17 cellular contexts compared by ENCODE assay signal in the genomic region with DNA sequence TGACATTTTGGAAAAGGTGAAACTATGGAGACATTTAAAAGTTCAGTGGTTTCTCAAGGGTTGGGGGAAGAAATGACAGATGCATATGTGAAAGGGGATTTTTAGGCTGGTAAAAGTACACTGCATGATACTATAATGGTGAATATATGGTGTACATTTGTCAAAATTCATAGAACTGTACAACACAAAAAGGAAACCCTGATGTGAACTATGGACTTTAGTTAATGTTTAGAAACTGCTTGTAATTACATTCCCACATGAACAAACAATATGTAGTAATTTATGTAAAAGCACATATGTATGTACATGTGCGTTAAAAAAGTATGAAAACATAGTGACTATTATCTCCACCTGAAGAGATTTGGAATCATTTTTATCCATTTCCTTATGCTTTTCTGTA.
DNase-seq lines count a peak whose midpoint lies in the region; ATAC-seq, FAIRE-seq and TF ChIP-seq lines count a peak whose summit lies in the region.
"Had no signal": no experiment of that assay in that cellular context is flagged by ENCODE, and none has a peak within 500 bp of the region (broad histone marks: within the 10 kb centered on the region; RNA-seq: fewer than 3 reads in every experiment).

No MANE protein-coding gene starts in this region.

- H3K4me3 ChIP-seq in SK-N-MC (no peak overlapping the region), HepG2 (replicated peaks in 1 of 3; ENCODE audit: insufficient read depth in 1 of 3, low read depth in 2 of 3, low read length in 3 of 3) (no peak overlapping the region)
- H3K4me3 ChIP-seq: HAP-1 had no signal

- CTCF ChIA-PET in HepG2 (lab: Yijun Ruan, JAX; ENCODE audit: low intra/inter-chr PET ratio, low total read pairs), result no interaction called here

- H3K9ac ChIP-seq in SK-N-MC (ENCODE audit: insufficient read length), result no peak overlapping the region
- H3K9ac ChIP-seq in HepG2 (ENCODE audit: insufficient read depth, low read depth, low read length), result no peak overlapping the region

- no peaks in the 10 kb centered on the region for H3K27me3 ChIP-seq in foreskin keratinocyte
- H3K27me3 ChIP-seq in HepG2 (ENCODE audit: control insufficient read depth in 1 of 2, insufficient read depth in 2 of 2, low read length in 2 of 2), result no peaks in the 10 kb centered on the region

- no peaks in the 10 kb centered on the region for H3K79me2 ChIP-seq in HepG2 (ENCODE audit: insufficient read depth, low read length)

- peak overlapping the region; percentile 41 for H3K4me2 ChIP-seq in HepG2 (ENCODE audit: low read depth, low read length)

- ATAC-seq in foreskin keratinocyte (no peak), HepG2 (peak; percentile 72), HG03095 (IDR thresholded peaks at IDR 0.05; ENCODE audit: unreplicated experiment) (no peak)

- DNase-seq in SK-N-MC (ENCODE audit: low read depth, low spot score) (no peak), foreskin keratinocyte (no peak), HepG2 (ENCODE audit: low spot score) (peak; percentile 6), cerebellar cortex (ENCODE audit: low spot score) (no peak), COLO829 (ENCODE audit: low spot score) (no peak)
- no peak for DNase-seq in stimulated activated CD4-positive, alpha-beta T cell treated with anti-CD3 and anti-CD28 coated beads, Interleukin-15, amount 100 ng/mL, for 24 hours
- DNase-seq: C1 segment of cervical spinal cord; CD4-positive, alpha-beta T cell; DND-41; GDM1 had no signal

- no peak for TF ChIP-seq CTCF in foreskin keratinocyte (conservative IDR thresholded peaks at IDR 0.05)
- no peak for TF ChIP-seq CTCF in HepG2 (CRISPR knock-in tag; IDR thresholded peaks at IDR 0.05)

- H4K20me1 ChIP-seq in HepG2 (ENCODE audit: insufficient read depth, low read length), result no peaks in the 10 kb centered on the region

- 0% methylated on average over 1 of the region's 1 CpG for WGBS in HepG2 (ENCODE audit: low lambda C conversion rate)

- peak overlapping the region; percentile 11; the same call in 1 of the 2 replicates for H3K27ac ChIP-seq in SK-N-MC
- peak overlapping the region; percentile 29 for H3K27ac ChIP-seq in foreskin keratinocyte
- no peak overlapping the region for H3K27ac ChIP-seq in HepG2 (ENCODE audit: extremely low read length, insufficient read depth, low read length)

- FAIRE-seq in HepG2 (lab: Jason Lieb, UNC), result no peak
- FAIRE-seq: A204.1, D721Med, GM19239, H1, HTR-8/SVneo had no signal

- H2AFZ ChIP-seq in HepG2 (ENCODE audit: low read length), result peak overlapping the region; percentile 16

- no peak for TF ChIP-seq POLR2A in HepG2 (IDR thresholded peaks at IDR 0.05; ENCODE audit: insufficient read depth in 1 of 2, low read depth in 2 of 2, low read length in 2 of 2)

- H3K36me3 ChIP-seq in SK-N-MC (ENCODE audit: insufficient read depth, low read length) (peaks cover 18% of the 10 kb centered on the region; the same call in 1 of the 2 replicates), HepG2 (replicated peaks in 1 of 2; ENCODE audit: control insufficient read depth in 1 of 2, insufficient read depth in 2 of 2, low read length in 2 of 2) (no peaks in the 10 kb centered on the region)
- H3K36me3 ChIP-seq: HAP-1 had no signal

- no peak for TF ChIP-seq RAD21 in HepG2 (CRISPR knock-in tag; IDR thresholded peaks at IDR 0.05)

- H3K9me3 ChIP-seq in SK-N-MC (ENCODE audit: low read depth, low read length) (peaks cover 3% of the 10 kb centered on the region; the same call in 1 of the 2 replicates), HepG2 (ENCODE audit: low read length) (peaks cover 5% of the 10 kb centered on the region)
- H3K9me3 ChIP-seq: HAP-1 had no signal

- H3K4me1 ChIP-seq in foreskin keratinocyte (peaks cover 6% of the 10 kb centered on the region), HepG2 (ENCODE audit: insufficient read depth, low read length) (peaks cover 12% of the 10 kb centered on the region)
- H3K4me1 ChIP-seq: HAP-1 had no signal

- intact Hi-C loops in HepG2 (cut with micrococcal nuclease; ENCODE audit: unreplicated experiment), result loop anchor here (10.0 kb wide), 1 partner anchor 907 kb away; a partner anchor contains a TSS

- TF ChIP-seq EP300 in HepG2 (IDR thresholded peaks at IDR 0.05; ENCODE audit: low read depth in 2 of 2, low read length in 2 of 2), result no peak
- TF ChIP-seq EP300 in HepG2 (CRISPR knock-in tag; IDR thresholded peaks at IDR 0.05; ENCODE audit: borderline replicate concordance), result no peak

- in situ Hi-C loops in HepG2 (cut with HindIII; ENCODE audit: extremely low pct_ligation_motif_present, low pct_unique_long_range_greater_than_20kb), result no loop called here

- no TSS peak for BruUV-seq in HepG2 (replicated peaks; lab: Mats Ljungman, UMichigan)

- POLR2A ChIA-PET in HepG2 (lab: Yijun Ruan, JAX), result interaction anchor here (0.9 to 1.4 kb wide), 2 partner anchors 907 to 912 kb away, joined by 4 read pairs; a partner anchor contains a TSS

TF ChIP-seq in HepG2, 621 proteins besides CTCF, POLR2A, EP300 and RAD21 (continues in another document):
- TF ChIP-seq TARDBP (CRISPR knock-in tag; IDR thresholded peaks at IDR 0.05) (no peak), HNF4A (CRISPR knock-in tag; IDR thresholded peaks at IDR 0.05) (peak; percentile 34; the same call in 1 of the 2 replicates), GATAD2A (CRISPR knock-in tag; IDR thresholded peaks at IDR 0.05) (0 out of 2 replicates have a peak, but pooled peaks have one; percentile 17), ZNF180 (CRISPR knock-in tag; IDR thresholded peaks at IDR 0.05; ENCODE audit: borderline replicate concordance, low read depth) (no peak), FOXA3 (CRISPR knock-in tag; IDR thresholded peaks at IDR 0.05) (0 out of 2 replicates have a peak, but pooled peaks have one; percentile 32)
- TF ChIP-seq, protein P1, sequence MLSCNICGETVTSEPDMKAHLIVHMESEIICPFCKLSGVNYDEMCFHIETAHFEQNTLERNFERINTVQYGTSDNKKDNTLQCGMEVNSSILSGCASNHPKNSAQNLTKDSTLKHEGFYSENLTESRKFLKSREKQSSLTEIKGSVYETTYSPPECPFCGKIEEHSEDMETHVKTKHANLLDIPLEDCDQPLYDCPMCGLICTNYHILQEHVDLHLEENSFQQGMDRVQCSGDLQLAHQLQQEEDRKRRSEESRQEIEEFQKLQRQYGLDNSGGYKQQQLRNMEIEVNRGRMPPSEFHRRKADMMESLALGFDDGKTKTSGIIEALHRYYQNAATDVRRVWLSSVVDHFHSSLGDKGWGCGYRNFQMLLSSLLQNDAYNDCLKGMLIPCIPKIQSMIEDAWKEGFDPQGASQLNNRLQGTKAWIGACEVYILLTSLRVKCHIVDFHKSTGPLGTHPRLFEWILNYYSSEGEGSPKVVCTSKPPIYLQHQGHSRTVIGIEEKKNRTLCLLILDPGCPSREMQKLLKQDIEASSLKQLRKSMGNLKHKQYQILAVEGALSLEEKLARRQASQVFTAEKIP (CRISPR knock-in tag; IDR thresholded peaks at IDR 0.05; ENCODE audit: borderline replicate concordance), result no peak
- TF ChIP-seq, protein P2, sequence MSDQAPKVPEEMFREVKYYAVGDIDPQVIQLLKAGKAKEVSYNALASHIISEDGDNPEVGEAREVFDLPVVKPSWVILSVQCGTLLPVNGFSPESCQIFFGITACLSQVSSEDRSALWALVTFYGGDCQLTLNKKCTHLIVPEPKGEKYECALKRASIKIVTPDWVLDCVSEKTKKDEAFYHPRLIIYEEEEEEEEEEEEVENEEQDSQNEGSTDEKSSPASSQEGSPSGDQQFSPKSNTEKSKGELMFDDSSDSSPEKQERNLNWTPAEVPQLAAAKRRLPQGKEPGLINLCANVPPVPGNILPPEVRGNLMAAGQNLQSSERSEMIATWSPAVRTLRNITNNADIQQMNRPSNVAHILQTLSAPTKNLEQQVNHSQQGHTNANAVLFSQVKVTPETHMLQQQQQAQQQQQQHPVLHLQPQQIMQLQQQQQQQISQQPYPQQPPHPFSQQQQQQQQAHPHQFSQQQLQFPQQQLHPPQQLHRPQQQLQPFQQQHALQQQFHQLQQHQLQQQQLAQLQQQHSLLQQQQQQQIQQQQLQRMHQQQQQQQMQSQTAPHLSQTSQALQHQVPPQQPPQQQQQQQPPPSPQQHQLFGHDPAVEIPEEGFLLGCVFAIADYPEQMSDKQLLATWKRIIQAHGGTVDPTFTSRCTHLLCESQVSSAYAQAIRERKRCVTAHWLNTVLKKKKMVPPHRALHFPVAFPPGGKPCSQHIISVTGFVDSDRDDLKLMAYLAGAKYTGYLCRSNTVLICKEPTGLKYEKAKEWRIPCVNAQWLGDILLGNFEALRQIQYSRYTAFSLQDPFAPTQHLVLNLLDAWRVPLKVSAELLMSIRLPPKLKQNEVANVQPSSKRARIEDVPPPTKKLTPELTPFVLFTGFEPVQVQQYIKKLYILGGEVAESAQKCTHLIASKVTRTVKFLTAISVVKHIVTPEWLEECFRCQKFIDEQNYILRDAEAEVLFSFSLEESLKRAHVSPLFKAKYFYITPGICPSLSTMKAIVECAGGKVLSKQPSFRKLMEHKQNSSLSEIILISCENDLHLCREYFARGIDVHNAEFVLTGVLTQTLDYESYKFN (CRISPR knock-in tag; conservative IDR thresholded peaks at IDR 0.05), result 0 out of 2 replicates have a peak, but pooled peaks have one; percentile 46
- TF ChIP-seq, protein P3, sequence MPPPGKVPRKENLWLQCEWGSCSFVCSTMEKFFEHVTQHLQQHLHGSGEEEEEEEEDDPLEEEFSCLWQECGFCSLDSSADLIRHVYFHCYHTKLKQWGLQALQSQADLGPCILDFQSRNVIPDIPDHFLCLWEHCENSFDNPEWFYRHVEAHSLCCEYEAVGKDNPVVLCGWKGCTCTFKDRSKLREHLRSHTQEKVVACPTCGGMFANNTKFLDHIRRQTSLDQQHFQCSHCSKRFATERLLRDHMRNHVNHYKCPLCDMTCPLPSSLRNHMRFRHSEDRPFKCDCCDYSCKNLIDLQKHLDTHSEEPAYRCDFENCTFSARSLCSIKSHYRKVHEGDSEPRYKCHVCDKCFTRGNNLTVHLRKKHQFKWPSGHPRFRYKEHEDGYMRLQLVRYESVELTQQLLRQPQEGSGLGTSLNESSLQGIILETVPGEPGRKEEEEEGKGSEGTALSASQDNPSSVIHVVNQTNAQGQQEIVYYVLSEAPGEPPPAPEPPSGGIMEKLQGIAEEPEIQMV (CRISPR knock-in tag; IDR thresholded peaks at IDR 0.05; ENCODE audit: low read depth), result no peak
